8 cellular contexts compared by ENCODE assay signal in genomic region chr5:78547731-78548189, GRCh38.
A peak's percentile ranks its signal among the peaks of the same experiment; 100 is the strongest.
DNase-seq lines count a peak whose midpoint lies in the region; ATAC-seq and TF ChIP-seq lines count a peak whose summit lies in the region.

No MANE protein-coding gene starts in this region.

- peaks cover 23 to 31% of the 10 kb centered on the region in 2 donors for H3K4me1 ChIP-seq in thyroid gland

- WGBS in lower leg skin, 2 donors, result 52 to 59% methylated on average over 14 of the region's 14 CpGs
- 60 to 77% methylated on average over 14 of the region's 14 CpGs for WGBS in thyroid gland, 2 donors

- TF ChIP-seq POLR2A in lower leg skin (IDR thresholded peaks at IDR 0.05) (no peak), thyroid gland (IDR thresholded peaks at IDR 0.05) (no peak)

- DNase-seq in HS-5 (ENCODE audit: low read depth), result peak; percentile 83
- peak; percentile 93 for DNase-seq in choroid plexus epithelial cell (ENCODE audit: low read depth)
- peak; percentile 88 to 97 for DNase-seq in lower leg skin (ENCODE audit: low spot score in 2 of 2)
- peak; percentile 41 to 45 for DNase-seq in thyroid gland
- DNase-seq in activated CD4-positive, alpha-beta T cell treated with anti-CD3 and anti-CD28 coated beads, Interleukin-2, amount 50 U/mL, for 48 hours, result no peak
- DNase-seq in NCI-H2081 treated with DMSO at 0.1 percent for 48 hours (lab: John Stamatoyannopoulos, UW), result no peak
- no peak for DNase-seq in activated T-cell treated with anti-CD3 and anti-CD28 coated beads, Interleukin-2, amount 50 U/mL, for 1 hour

- H3K27me3 ChIP-seq in thyroid gland, result no peaks in the 10 kb centered on the region

- H3K4me3 ChIP-seq in choroid plexus epithelial cell (ENCODE audit: low read depth, low read length), result no peak overlapping the region
- H3K4me3 ChIP-seq in lower leg skin (ENCODE audit: low read depth, poor library complexity, severe bottlenecking), result no peak overlapping the region
- H3K4me3 ChIP-seq in thyroid gland (replicated peaks in 1 of 3), result no peak overlapping the region

- intact Hi-C loops in lower leg skin (cut with DNase I; ENCODE audit: low total_unique reads), result no loop called here
- intact Hi-C loops in thyroid gland (cut with DNase I), result no loop called here

- peak overlapping the region in 2 of 3 donors; percentile 45 to 52 for H3K27ac ChIP-seq in thyroid gland

- H3K9me3 ChIP-seq in thyroid gland, result no peaks in the 10 kb centered on the region

- no peak for TF ChIP-seq CTCF in choroid plexus epithelial cell (conservative IDR thresholded peaks at IDR 0.05; ENCODE audit: low read depth, low read length)
- TF ChIP-seq CTCF in lower leg skin (IDR thresholded peaks at IDR 0.05), result no peak
- no peak for TF ChIP-seq CTCF in thyroid gland (IDR thresholded peaks at IDR 0.05)

- ATAC-seq in HG03521 (IDR thresholded peaks at IDR 0.05; ENCODE audit: unreplicated experiment), result no peak

- H3K36me3 ChIP-seq in thyroid gland, result no peaks in the 10 kb centered on the region

Comparison
In these comparisons a context has a peak if more than half of its experiments do, and no peak if none do; other contexts are left out.
1. DNase-seq: peak in HS-5 (single experiment), choroid plexus epithelial cell (single experiment), lower leg skin (2 of 2) and thyroid gland (2 of 2); none in activated CD4-positive, alpha-beta T cell treated with anti-CD3 and anti-CD28 coated beads, Interleukin-2, amount 50 U/mL, for 48 hours (0 of 2), NCI-H2081 treated with DMSO at 0.1 percent for 48 hours (single experiment) and activated T-cell treated with anti-CD3 and anti-CD28 coated beads, Interleukin-2, amount 50 U/mL, for 1 hour (single experiment).